In the genomic region with DNA sequence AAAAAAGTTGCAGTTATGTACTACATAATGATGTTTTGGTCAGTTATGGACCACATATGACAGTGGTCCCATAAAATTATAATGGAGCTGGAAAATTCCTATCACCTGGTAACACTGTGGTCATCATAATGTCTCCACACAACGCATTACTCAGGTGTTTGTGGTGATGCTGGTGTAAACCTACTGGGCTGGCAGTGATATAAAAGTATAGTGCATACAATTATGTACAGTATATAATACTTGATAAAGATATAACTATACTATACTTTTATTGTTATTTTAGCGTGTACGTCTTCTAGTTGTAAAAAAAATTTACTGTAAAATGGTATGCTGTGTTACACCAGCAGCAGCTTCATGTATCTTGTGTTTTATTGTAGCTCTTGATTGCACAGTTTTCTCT, we compare ENCODE assay signal across 9 cellular contexts.
"Had no signal": no experiment of that assay in that cellular context is flagged by ENCODE, and none has a peak within 500 bp of the region (broad histone marks: within the 10 kb centered on the region; RNA-seq: fewer than 3 reads in every experiment).

No MANE protein-coding gene starts in this region.

- H3K9me3 ChIP-seq: HAP-1 had no signal

- H3K4me1 ChIP-seq: HAP-1 had no signal

- FAIRE-seq: H1, HepG2 had no signal

- H3K36me3 ChIP-seq: HAP-1 had no signal

- H3K27ac ChIP-seq: HL-60 had no signal

- ATAC-seq: GM23338, HCT116, HepG2 had no signal

- H3K4me3 ChIP-seq: GM23338, HAP-1 had no signal

- DNase-seq: H7, HFFc6, KBM-7 had no signal
